ENCODE assay signal across 1 cellular context in genomic region chr7:36749282-36749960, GRCh38.
TF ChIP-seq lines count a peak whose summit lies in the region.

No MANE protein-coding gene starts in this region.

TF ChIP-seq in A549, 52 proteins besides CTCF, POLR2A, EP300 and RAD21 (continued from another document):
- no peak for TF ChIP-seq REST (IDR thresholded peaks at IDR 0.05)
